ENCODE assay signal across 9 cellular contexts in the genomic region with DNA sequence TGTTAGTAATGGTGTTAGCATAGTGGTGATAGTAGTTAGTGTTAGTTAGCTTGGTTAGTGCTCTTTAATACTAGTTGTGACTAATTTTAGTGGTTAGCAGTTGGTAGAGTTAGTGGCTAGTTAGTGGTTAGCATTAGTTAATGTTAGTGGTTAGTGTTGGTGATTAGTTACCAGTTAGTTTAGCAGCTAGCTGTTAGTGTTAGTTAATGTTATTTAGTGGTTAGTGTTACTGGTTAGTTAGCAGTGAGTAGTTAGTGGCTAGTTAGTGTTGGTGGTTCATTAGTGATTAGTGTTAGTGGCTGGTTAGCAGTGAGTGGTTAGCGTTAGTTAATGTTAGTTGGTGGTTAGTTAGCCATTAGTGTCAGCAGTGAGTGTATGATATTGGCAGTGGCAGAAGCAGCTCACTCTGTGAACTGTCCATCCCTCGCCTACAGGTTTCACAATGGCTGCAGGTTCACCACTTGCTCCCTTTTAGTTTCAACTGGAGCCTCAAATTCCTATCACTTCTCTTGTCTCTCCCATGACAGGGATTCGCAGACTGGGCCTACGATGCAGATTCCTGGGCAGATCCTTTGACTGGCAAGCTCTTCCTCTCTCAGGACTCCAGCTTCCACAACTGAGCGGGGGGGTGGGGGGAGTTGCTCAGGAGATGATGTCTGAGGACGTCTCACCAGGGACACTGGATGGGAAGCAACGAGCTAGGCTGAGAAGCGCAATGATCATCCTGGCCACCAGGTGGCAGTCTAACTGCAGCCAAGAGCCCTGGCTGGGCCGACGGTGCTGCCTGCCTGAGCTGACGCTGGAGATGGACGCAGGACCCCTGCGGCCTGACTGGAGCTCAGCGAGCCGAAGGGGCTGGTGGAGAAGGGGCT. TPM values are rescaled to one million over a fixed set of nuclear protein-coding genes. Genes with fewer than 3 reads are reported as not detected.
DNase-seq lines count a peak whose midpoint lies in the region; ATAC-seq, FAIRE-seq and TF ChIP-seq lines count a peak whose summit lies in the region.
"Had no signal": no experiment of that assay in that cellular context is flagged by ENCODE, and none has a peak within 500 bp of the region (broad histone marks: within the 10 kb centered on the region; RNA-seq: fewer than 3 reads in every experiment).

No MANE protein-coding gene starts in this region.

- H3K4me3 ChIP-seq in BJ (ENCODE audit: low read depth, low read length) (no peak overlapping the region), HepG2 (replicated peaks in 1 of 3; ENCODE audit: insufficient read depth in 1 of 3, low read depth in 2 of 3, low read length in 3 of 3) (no peak overlapping the region)

- ATAC-seq in GM19023 (IDR thresholded peaks at IDR 0.05; ENCODE audit: unreplicated experiment) (peak; percentile 89), HG03159 (IDR thresholded peaks at IDR 0.05; ENCODE audit: unreplicated experiment) (peak; percentile 97), HepG2 (peak; percentile 94)

- peaks cover 69% of the 10 kb centered on the region for H3K27me3 Mint-ChIP-seq in chondrocyte (ENCODE audit: low read depth)

- H2AFZ ChIP-seq in HepG2 (ENCODE audit: low read length), result no peak overlapping the region

- H3K27me3 ChIP-seq in BJ (ENCODE audit: control insufficient read depth, insufficient read depth, low read length) (peaks cover 6% of the 10 kb centered on the region), HepG2 (ENCODE audit: control insufficient read depth in 1 of 2, insufficient read depth in 2 of 2, low read length in 2 of 2) (peaks cover 0 to 7% of the 10 kb centered on the region in 2 experiments; a peak in 1 of 5 replicates)

- H3K36me3 Mint-ChIP-seq in chondrocyte (ENCODE audit: low read depth), result no peaks in the 10 kb centered on the region

- TF ChIP-seq CTCF in BJ (IDR thresholded peaks at IDR 0.05; ENCODE audit: insufficient read depth, low read depth, low read length) (peak; percentile 95), chondrocyte (IDR thresholded peaks at IDR 0.05) (peak; percentile 93), HepG2 (CRISPR knock-in tag; IDR thresholded peaks at IDR 0.05) (peak; percentile 96)

- H3K27ac Mint-ChIP-seq in chondrocyte (ENCODE audit: unreplicated experiment), result no peak overlapping the region

- H3K27ac ChIP-seq in HepG2 (ENCODE audit: extremely low read length, insufficient read depth, low read length), result no peak overlapping the region

- POLR2A ChIA-PET in BJ (lab: Charles Lee) (no interaction called here), HepG2 (lab: Yijun Ruan, JAX) (interaction anchor here (1.0 kb wide), 1 partner anchor 139 kb away, joined by 4 read pairs; no protein-coding TSS in a partner anchor)

- TF ChIP-seq EP300 in HepG2 (IDR thresholded peaks at IDR 0.05; ENCODE audit: low read depth in 2 of 2, low read length in 2 of 2), result no peak
- TF ChIP-seq EP300 in HepG2 (CRISPR knock-in tag; IDR thresholded peaks at IDR 0.05; ENCODE audit: borderline replicate concordance), result no peak

- 8% methylated on average over 12 of the region's 15 CpGs for WGBS in HepG2 (ENCODE audit: low lambda C conversion rate)

- no peaks in the 10 kb centered on the region for H4K20me1 ChIP-seq in HepG2 (ENCODE audit: insufficient read depth, low read length)

- H3K36me3 ChIP-seq in BJ (ENCODE audit: control insufficient read depth, insufficient read depth, low read length) (no peaks in the 10 kb centered on the region), HepG2 (replicated peaks in 1 of 2; ENCODE audit: control insufficient read depth in 1 of 2, insufficient read depth in 2 of 2, low read length in 2 of 2) (no peaks in the 10 kb centered on the region)

- no peak overlapping the region for H3K4me2 ChIP-seq in HepG2 (ENCODE audit: low read depth, low read length)

- H3K4me1 Mint-ChIP-seq in chondrocyte (ENCODE audit: low read depth), result peaks cover 7% of the 10 kb centered on the region

- FAIRE-seq in HepG2 (lab: Jason Lieb, UNC), result peak; percentile 73
- FAIRE-seq: TTC549 had no signal

- H3K9ac ChIP-seq in HepG2 (ENCODE audit: insufficient read depth, low read depth, low read length), result no peak overlapping the region

- DNase-seq in BJ (ENCODE audit: low read depth), result no peak
- peak; percentile 73 for DNase-seq in NCI-H226
- peak; percentile 55 for DNase-seq in activated CD4-positive, alpha-beta T cell treated with anti-CD3 and anti-CD28 coated beads for 1 hour
- DNase-seq in chondrocyte (ENCODE audit: low spot score), result no peak
- DNase-seq in HepG2 (ENCODE audit: low spot score), result peak; percentile 39
- peak; percentile 7 to 73 (median 42) for DNase-seq in stimulated activated CD4-positive, alpha-beta T cell treated with anti-CD3 and anti-CD28 coated beads, TNF-alpha, amount 100 ng/mL, for 1 hour (ENCODE audit: low read depth in 3 of 3, low spot score in 1 of 3)

- peak; percentile 80 for TF ChIP-seq RAD21 in HepG2 (CRISPR knock-in tag; IDR thresholded peaks at IDR 0.05)

- H3K4me1 ChIP-seq in HepG2 (ENCODE audit: insufficient read depth, low read length), result no peaks in the 10 kb centered on the region

- no peaks in the 10 kb centered on the region for H3K79me2 ChIP-seq in HepG2 (ENCODE audit: insufficient read depth, low read length)

- no peaks in the 10 kb centered on the region for H3K9me3 Mint-ChIP-seq in chondrocyte (ENCODE audit: low read depth)

- BruUV-seq in HepG2 (replicated peaks; lab: Mats Ljungman, UMichigan), result no TSS peak

- CTCF ChIA-PET in BJ (lab: Yijun Ruan, JAX) (interaction anchor here (0.6 to 10.0 kb wide), 36 partner anchors 9 to 651 kb away, joined by 3 to 255 read pairs (median 5); no protein-coding TSS in a partner anchor), HepG2 (lab: Yijun Ruan, JAX; ENCODE audit: low intra/inter-chr PET ratio, low total read pairs) (interaction anchor here (2.1 kb wide), 1 partner anchor 139 kb away, joined by 22 read pairs; no protein-coding TSS in a partner anchor)

- no peaks in the 10 kb centered on the region for H3K9me3 ChIP-seq in HepG2 (ENCODE audit: low read length)

- intact Hi-C loops in HepG2 (cut with micrococcal nuclease; ENCODE audit: unreplicated experiment), result loop anchor here (1.0 kb wide), 1 partner anchor 139 kb away; no protein-coding TSS in a partner anchor

- in situ Hi-C loops in HepG2 (cut with HindIII; ENCODE audit: extremely low pct_ligation_motif_present, low pct_unique_long_range_greater_than_20kb), result loop anchor here (5.0 to 25.0 kb wide), 2 partner anchors 139 to 754 kb away; no protein-coding TSS in a partner anchor

- peak overlapping the region; percentile 46 for H3K4me3 Mint-ChIP-seq in chondrocyte (ENCODE audit: unreplicated experiment)

- TF ChIP-seq POLR2A in HepG2 (IDR thresholded peaks at IDR 0.05; ENCODE audit: insufficient read depth in 1 of 2, low read depth in 2 of 2, low read length in 2 of 2), result no peak

TF ChIP-seq in HepG2, 621 proteins besides CTCF, POLR2A, EP300 and RAD21 (continues in another document):
- no peak for TF ChIP-seq YEATS4 (CRISPR knock-in tag; IDR thresholded peaks at IDR 0.05; ENCODE audit: borderline replicate concordance)

RNA-seq across cellular contexts. Expression of gene GHRHR, which starts 19.5 kb away (rescaled TPM):
- polyA plus RNA-seq in BJ (2011; rRNA removed), result not detected in 2 replicates
- not detected in 2 replicates for polyA minus RNA-seq in BJ (2011; rRNA and poly(A)+ RNA removed)
- not detected in 3 replicates for total RNA-seq in chondrocyte
- total RNA-seq in HepG2 (2016; rRNA removed; fragmentation: Illumina TruSeq; extraction: Trizol), result not detected in 2 replicates
- not detected in 2 replicates for total RNA-seq in HepG2 (2016; cell fraction: cytosol; rRNA removed; fragmentation: Illumina TruSeq; extraction: Trizol; ENCODE audit: low read depth)
- not detected in 2 replicates for total RNA-seq in HepG2 (2016; cell fraction: insoluble cytoplasmic fraction; rRNA removed; fragmentation: Illumina TruSeq; extraction: Trizol)
- not detected in 2 replicates for total RNA-seq in HepG2 (2016; cell fraction: membrane; rRNA removed; fragmentation: Illumina TruSeq; extraction: Trizol)
- not detected in 2 replicates for total RNA-seq in HepG2 (2016; cell fraction: nucleus; rRNA removed; fragmentation: Illumina TruSeq; extraction: Trizol)
- polyA plus RNA-seq in HepG2 (2011; rRNA removed), result not detected in 2 replicates
- not detected in 2 replicates for polyA plus RNA-seq in HepG2 (2011; cell fraction: cytosol; rRNA removed)
- polyA plus RNA-seq in HepG2 (2011; cell fraction: nucleus; rRNA removed), result not detected in 2 replicates
- not detected in 2 replicates for polyA plus RNA-seq in HepG2 (2012)
- polyA plus RNA-seq in HepG2 (2016; cell fraction: cytosol; fragmentation: Illumina TruSeq; extraction: Trizol; ENCODE audit: low read depth), result not detected in 2 replicates
- not detected in 2 replicates for polyA plus RNA-seq in HepG2 (2016; cell fraction: insoluble cytoplasmic fraction; fragmentation: Illumina TruSeq; extraction: Trizol; ENCODE audit: low read depth)
- polyA plus RNA-seq in HepG2 (2016; cell fraction: membrane; fragmentation: Illumina TruSeq; extraction: Trizol; ENCODE audit: low read depth), result not detected in 2 replicates
- not detected in 2 replicates for polyA plus RNA-seq in HepG2 (2016; cell fraction: nucleus; fragmentation: Illumina TruSeq; extraction: Trizol; ENCODE audit: insufficient read depth, low read depth)
- polyA minus RNA-seq in HepG2 (2011; rRNA and poly(A)+ RNA removed; ENCODE audit: low replicate concordance), result not detected in 2 replicates
- polyA minus RNA-seq in HepG2 (2011; cell fraction: cytosol; rRNA and poly(A)+ RNA removed), result not detected in 2 replicates
- not detected in 2 replicates for polyA minus RNA-seq in HepG2 (2011; cell fraction: nucleus; rRNA and poly(A)+ RNA removed)

Comparison
In these comparisons a context has a peak if more than half of its experiments do, and no peak if none do; other contexts are left out.
1. DNase-seq: peak in NCI-H226 (single experiment), activated CD4-positive, alpha-beta T cell treated with anti-CD3 and anti-CD28 coated beads for 1 hour (single experiment), HepG2 (single experiment) and stimulated activated CD4-positive, alpha-beta T cell treated with anti-CD3 and anti-CD28 coated beads, TNF-alpha, amount 100 ng/mL, for 1 hour (3 of 3); none in BJ (single experiment) and chondrocyte (single experiment).
2. Peak in every context shown above with its lines, with median percentiles within 50 percentile points of each other: CTCF ChIP-seq and ATAC-seq.